6 cellular contexts compared by ENCODE assay signal in genomic region chr1:53800621-53801020, GRCh38.
"Had no signal": no experiment of that assay in that cellular context is flagged by ENCODE, and none has a peak within 500 bp of the region (broad histone marks: within the 10 kb centered on the region; RNA-seq: fewer than 3 reads in every experiment).

No MANE protein-coding gene starts in this region.

- H3K27ac ChIP-seq: HL-60 had no signal

- FAIRE-seq: HepG2, HTR-8/SVneo had no signal

- DNase-seq: IMR-90, KBM-7, KG1 had no signal

- ATAC-seq: HepG2 had no signal
